In the genomic region with DNA sequence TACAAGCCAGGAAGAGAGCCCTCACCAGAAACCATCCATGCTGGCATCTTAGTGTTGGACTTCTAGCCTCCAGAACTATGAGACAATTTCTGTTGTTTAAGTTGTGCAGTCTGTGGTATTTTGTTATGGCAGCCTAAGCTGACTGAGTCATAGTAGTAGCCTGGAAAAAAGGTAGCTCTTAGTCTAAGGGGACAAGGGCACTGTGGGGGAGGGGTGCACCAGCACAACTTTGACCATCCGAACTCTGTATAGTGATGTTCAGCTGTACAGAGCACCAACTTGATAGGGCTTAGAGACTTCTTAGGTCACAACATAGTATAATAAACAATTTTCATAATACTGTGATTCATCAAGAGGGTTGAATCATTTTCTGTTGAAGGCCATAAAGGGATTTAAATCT, we compare ENCODE assay signal across 11 cellular contexts. TPM values are rescaled to one million over a fixed set of nuclear protein-coding genes. Genes with fewer than 3 reads are reported as not detected.
A peak's percentile ranks its signal among the peaks of the same experiment; 100 is the strongest.
DNase-seq lines count a peak whose midpoint lies in the region; ATAC-seq and TF ChIP-seq lines count a peak whose summit lies in the region.
"Had no signal": no experiment of that assay in that cellular context is flagged by ENCODE, and none has a peak within 500 bp of the region (broad histone marks: within the 10 kb centered on the region; RNA-seq: fewer than 3 reads in every experiment).

No MANE protein-coding gene starts in this region.

- H2BK5ac ChIP-seq in mesenchymal stem cell (ENCODE audit: low read depth, low read length, poor library complexity, severe bottlenecking) = no peak overlapping the region

- H3K4me1 ChIP-seq in CD4-positive, CD25-positive, alpha-beta regulatory T cell (ENCODE audit: control insufficient read depth, insufficient read depth, low read length, poor library complexity, severe bottlenecking) = no peaks in the 10 kb centered on the region
- peaks cover 4% of the 10 kb centered on the region for H3K4me1 ChIP-seq in mesenchymal stem cell (ENCODE audit: control insufficient read depth, insufficient read depth, low read depth, low read length)

- peaks cover 41% of the 10 kb centered on the region for H3K36me3 Mint-ChIP-seq in CD4-positive, CD25-positive, alpha-beta regulatory T cell

- H3K27me3 Mint-ChIP-seq in CD4-positive, CD25-positive, alpha-beta regulatory T cell = no peaks in the 10 kb centered on the region

- no peak overlapping the region for H3K23ac ChIP-seq in mesenchymal stem cell (ENCODE audit: low read length in 2 of 2)

- in situ Hi-C loops in astrocyte of the spinal cord (cut with HindIII; ENCODE audit: low sequenced_read_pairs) = no loop called here

- no peak overlapping the region for H3K4me3 ChIP-seq in CD4-positive, CD25-positive, alpha-beta regulatory T cell (ENCODE audit: low read depth, low read length)
- H3K4me3 ChIP-seq in astrocyte of the spinal cord (ENCODE audit: low read depth, low read length) = no peak overlapping the region
- H3K4me3 ChIP-seq in mesenchymal stem cell (ENCODE audit: insufficient read depth in 1 of 2, low read depth in 1 of 2, low read length in 2 of 2) = peak overlapping the region in 1 of 2 experiments; percentile 44

- peak overlapping the region; percentile 75 for H4K8ac ChIP-seq in mesenchymal stem cell (ENCODE audit: low read length)

- no peak overlapping the region for H2AFZ ChIP-seq in mesenchymal stem cell (ENCODE audit: low read depth, low read length)

- no peak overlapping the region for H2BK12ac ChIP-seq in mesenchymal stem cell (ENCODE audit: low read length in 2 of 2)

- no peak overlapping the region for H3K18ac ChIP-seq in mesenchymal stem cell (ENCODE audit: low read depth in 1 of 2, low read length in 2 of 2)

- no CpG with 5 or more reads among the region's 1 CpG for WGBS in mesenchymal stem cell

- no peak overlapping the region for H3K14ac ChIP-seq in mesenchymal stem cell (ENCODE audit: low read length in 2 of 2)

- H3K27ac Mint-ChIP-seq in CD4-positive, CD25-positive, alpha-beta regulatory T cell = peak overlapping the region in 2 of 3 donors; percentile 51 to 78

- no peaks in the 10 kb centered on the region for H3K9me3 ChIP-seq in CD4-positive, CD25-positive, alpha-beta regulatory T cell (ENCODE audit: control insufficient read depth in 2 of 2, low read length in 2 of 2)
- H3K9me3 ChIP-seq in mesenchymal stem cell (ENCODE audit: control insufficient read depth, low read length) = no peaks in the 10 kb centered on the region

- peaks cover 47% of the 10 kb centered on the region for H3K36me3 ChIP-seq in CD4-positive, CD25-positive, alpha-beta regulatory T cell (ENCODE audit: control insufficient read depth, insufficient read depth, low read length)
- H3K36me3 ChIP-seq in mesenchymal stem cell (ENCODE audit: control insufficient read depth in 1 of 2, insufficient read depth in 2 of 2, low read depth in 1 of 2, low read length in 2 of 2) = peaks cover 23 to 43% of the 10 kb centered on the region in 2 experiments

- no peak overlapping the region for H3K4me2 ChIP-seq in mesenchymal stem cell (ENCODE audit: low read length, poor library complexity, severe bottlenecking)

- H3K4me3 Mint-ChIP-seq in CD4-positive, CD25-positive, alpha-beta regulatory T cell = no peak overlapping the region

- H3K4me1 Mint-ChIP-seq in CD4-positive, CD25-positive, alpha-beta regulatory T cell = peaks cover 20 to 43% (median 32%) of the 10 kb centered on the region in 4 donors

- H2BK120ac ChIP-seq in mesenchymal stem cell (ENCODE audit: low read depth, low read length) = peak overlapping the region; percentile 49

- no peak for TF ChIP-seq CTCF in astrocyte of the spinal cord (IDR thresholded peaks at IDR 0.05; ENCODE audit: low read depth, low read length)

- H2AK5ac ChIP-seq in mesenchymal stem cell (ENCODE audit: low read length, severe bottlenecking) = peak overlapping the region; percentile 51

- H3K27ac ChIP-seq in CD4-positive, CD25-positive, alpha-beta regulatory T cell (ENCODE audit: insufficient read depth, low read length, poor library complexity, severe bottlenecking) = no peak overlapping the region
- no peak overlapping the region for H3K27ac ChIP-seq in mesenchymal stem cell (ENCODE audit: low read length, poor library complexity, severe bottlenecking)

- H3K79me1 ChIP-seq in mesenchymal stem cell (replicated peaks; ENCODE audit: low read length, poor library complexity, severe bottlenecking) = peaks cover 34% of the 10 kb centered on the region

- no peak for ATAC-seq in CD4-positive, CD25-positive, alpha-beta regulatory T cell (ENCODE audit: low read depth in 2 of 2)
- ATAC-seq in GM18505 (IDR thresholded peaks at IDR 0.05; ENCODE audit: unreplicated experiment) = no peak

- no peak overlapping the region for H4K91ac ChIP-seq in mesenchymal stem cell (ENCODE audit: low read length)

- TF ChIP-seq POLR2A in GM18505 (IDR thresholded peaks at IDR 0.05; ENCODE audit: borderline replicate concordance, extremely low read depth, insufficient read depth, insufficient read length) = no peak

- no peak for DNase-seq in CD4-positive, CD25-positive, alpha-beta regulatory T cell
- peak; percentile 93 for DNase-seq in HCEC 1CT
- peak; percentile 69 for DNase-seq in astrocyte of the spinal cord (ENCODE audit: low read depth, low spot score)
- peak; percentile 72 for DNase-seq in mesenchymal stem cell
- DNase-seq in NCI-H1694 treated with DMSO at 0.1 percent for 48 hours (lab: John Stamatoyannopoulos, UW) = no peak
- no peak for DNase-seq in HUDEP-2 (lab: John Stamatoyannopoulos, UW; ENCODE audit: unreplicated experiment in 76 of 76)
- DNase-seq: activated CD4-positive, CD25-positive, alpha-beta regulatory T cell treated with anti-CD3 and anti-CD28 coated beads, Interleukin-2, amount 50 U/mL, for 72 hours; amniotic stem cell; NCI-H1092 had no signal

- peaks cover 0 to 2% (median 0%) of the 10 kb centered on the region in 7 donors for H3K9me3 Mint-ChIP-seq in CD4-positive, CD25-positive, alpha-beta regulatory T cell

- H3K27me3 ChIP-seq in CD4-positive, CD25-positive, alpha-beta regulatory T cell (ENCODE audit: control insufficient read depth, insufficient read depth, low read length) = no peaks in the 10 kb centered on the region
- H3K27me3 ChIP-seq in mesenchymal stem cell (ENCODE audit: control insufficient read depth in 1 of 2, insufficient read depth in 1 of 2, low read length in 2 of 2) = no peaks in the 10 kb centered on the region

- no peak overlapping the region for H2BK15ac ChIP-seq in mesenchymal stem cell (ENCODE audit: low read depth, poor library complexity, severe bottlenecking)

- no peak overlapping the region for H3K4ac ChIP-seq in mesenchymal stem cell (ENCODE audit: low read depth in 1 of 2, low read length in 2 of 2)

- H3K9ac ChIP-seq in mesenchymal stem cell (ENCODE audit: low read length) = peak overlapping the region; percentile 25

RNA-seq across cellular contexts. Expression of a gene that starts 14.3 kb away (rescaled TPM):
- 53.1 TPM for total RNA-seq in CD4-positive, CD25-positive, alpha-beta regulatory T cell
- 10 to 100 TPM; 77.3 to 86.4 (median 85.1) TPM for polyA plus RNA-seq in CD4-positive, CD25-positive, alpha-beta regulatory T cell
- polyA plus RNA-seq in mesenchymal stem cell (2013, experiment 1 of 2) = 48.3 TPM
- polyA plus RNA-seq in mesenchymal stem cell (2013, experiment 2 of 2) = 48.7 TPM

RNA-seq across cellular contexts. Expression of a gene that starts 23.3 kb away (rescaled TPM):
- total RNA-seq in CD4-positive, CD25-positive, alpha-beta regulatory T cell = not detected
- polyA plus RNA-seq in CD4-positive, CD25-positive, alpha-beta regulatory T cell = under 1 TPM in 3 of 4 donors, not detected in 1; 0.09 to 0.22 (median 0.17) TPM
- not detected for polyA plus RNA-seq in mesenchymal stem cell (2013, experiment 1 of 2)
- not detected for polyA plus RNA-seq in mesenchymal stem cell (2013, experiment 2 of 2)
- polyA plus RNA-seq: neural cell had no signal

RNA-seq across cellular contexts. Expression of a gene that starts 35.8 kb away (rescaled TPM):
- total RNA-seq in CD4-positive, CD25-positive, alpha-beta regulatory T cell = 2.3 TPM
- 1 to 10 TPM in 3 of 4 donors, under 1 TPM in 1; 0.93 to 3.1 (median 1.8) TPM for polyA plus RNA-seq in CD4-positive, CD25-positive, alpha-beta regulatory T cell
- 15.0 TPM for polyA plus RNA-seq in mesenchymal stem cell (2013, experiment 1 of 2)
- 16.2 TPM for polyA plus RNA-seq in mesenchymal stem cell (2013, experiment 2 of 2)

Comparison
In these comparisons a context has a peak if more than half of its experiments do, and no peak if none do; other contexts are left out.
1. DNase-seq: peak in HCEC 1CT (single experiment), astrocyte of the spinal cord (single experiment) and mesenchymal stem cell (single experiment); none in CD4-positive, CD25-positive, alpha-beta regulatory T cell (0 of 3), NCI-H1694 treated with DMSO at 0.1 percent for 48 hours (single experiment) and HUDEP-2 (0 of 76).